2 cellular contexts compared by ENCODE assay signal in the genomic region with DNA sequence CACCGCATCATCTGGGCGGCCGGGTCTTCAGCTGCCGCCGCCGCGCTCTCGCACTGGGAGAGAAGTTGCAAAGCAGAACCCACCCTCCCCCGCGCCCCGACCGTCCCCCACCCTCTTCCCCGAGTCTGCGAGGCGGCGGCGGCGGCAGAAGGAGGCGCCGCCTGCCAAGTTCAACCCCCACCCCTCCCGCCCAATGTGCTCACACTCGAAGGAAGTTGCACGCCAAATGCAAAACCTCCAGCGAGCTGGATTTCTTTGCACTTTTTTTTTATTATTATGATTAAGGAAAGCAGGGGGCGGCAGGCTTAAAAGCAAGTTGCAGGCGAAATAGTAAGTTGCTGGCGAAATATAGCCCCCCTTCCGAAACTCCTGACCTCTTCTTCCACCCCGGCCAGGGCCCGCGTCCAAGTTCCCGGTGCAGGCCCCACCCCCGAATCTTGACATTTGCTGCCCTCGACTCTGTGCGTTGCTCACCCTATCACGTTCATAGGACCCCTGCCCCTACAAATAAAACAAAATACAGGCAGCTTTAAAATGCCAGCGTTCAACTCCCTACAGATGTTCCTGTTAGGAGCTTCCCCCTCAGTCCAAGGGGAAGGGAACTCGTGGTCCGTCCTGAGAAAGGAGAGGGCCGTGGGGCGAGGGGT.
TF ChIP-seq lines count a peak whose summit lies in the region.

No MANE protein-coding gene starts in this region.

TF ChIP-seq in IMR-90, 13 proteins besides CTCF, POLR2A, EP300 and RAD21 (continued from another document):
- TF ChIP-seq FOS (IDR thresholded peaks at IDR 0.05; ENCODE audit: low read depth, low read length): no peak
- 0 out of 2 replicates have a peak, but pooled peaks have one; percentile 1 for TF ChIP-seq CEBPB (IDR thresholded peaks at IDR 0.05; ENCODE audit: low read depth, low read length)

TF ChIP-seq in SK-N-SH treated with all-trans-retinoic acid at 6 μM for 48 hours, 23 proteins besides CTCF, POLR2A, EP300 and RAD21 (continued from another document):
- TF ChIP-seq, protein P1, sequence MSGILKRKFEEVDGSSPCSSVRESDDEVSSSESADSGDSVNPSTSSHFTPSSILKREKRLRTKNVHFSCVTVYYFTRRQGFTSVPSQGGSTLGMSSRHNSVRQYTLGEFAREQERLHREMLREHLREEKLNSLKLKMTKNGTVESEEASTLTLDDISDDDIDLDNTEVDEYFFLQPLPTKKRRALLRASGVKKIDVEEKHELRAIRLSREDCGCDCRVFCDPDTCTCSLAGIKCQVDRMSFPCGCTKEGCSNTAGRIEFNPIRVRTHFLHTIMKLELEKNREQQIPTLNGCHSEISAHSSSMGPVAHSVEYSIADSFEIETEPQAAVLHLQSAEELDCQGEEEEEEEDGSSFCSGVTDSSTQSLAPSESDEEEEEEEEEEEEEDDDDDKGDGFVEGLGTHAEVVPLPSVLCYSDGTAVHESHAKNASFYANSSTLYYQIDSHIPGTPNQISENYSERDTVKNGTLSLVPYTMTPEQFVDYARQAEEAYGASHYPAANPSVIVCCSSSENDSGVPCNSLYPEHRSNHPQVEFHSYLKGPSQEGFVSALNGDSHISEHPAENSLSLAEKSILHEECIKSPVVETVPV (CRISPR knock-in tag; IDR thresholded peaks at IDR 0.05): no peak
- TF ChIP-seq ZNF70 (CRISPR knock-in tag; IDR thresholded peaks at IDR 0.05): no peak
- no peak for TF ChIP-seq OSR1 (CRISPR knock-in tag; IDR thresholded peaks at IDR 0.05)
- no peak for TF ChIP-seq BACH2 (CRISPR knock-in tag; IDR thresholded peaks at IDR 0.05; ENCODE audit: borderline replicate concordance)
- TF ChIP-seq, protein P2, sequence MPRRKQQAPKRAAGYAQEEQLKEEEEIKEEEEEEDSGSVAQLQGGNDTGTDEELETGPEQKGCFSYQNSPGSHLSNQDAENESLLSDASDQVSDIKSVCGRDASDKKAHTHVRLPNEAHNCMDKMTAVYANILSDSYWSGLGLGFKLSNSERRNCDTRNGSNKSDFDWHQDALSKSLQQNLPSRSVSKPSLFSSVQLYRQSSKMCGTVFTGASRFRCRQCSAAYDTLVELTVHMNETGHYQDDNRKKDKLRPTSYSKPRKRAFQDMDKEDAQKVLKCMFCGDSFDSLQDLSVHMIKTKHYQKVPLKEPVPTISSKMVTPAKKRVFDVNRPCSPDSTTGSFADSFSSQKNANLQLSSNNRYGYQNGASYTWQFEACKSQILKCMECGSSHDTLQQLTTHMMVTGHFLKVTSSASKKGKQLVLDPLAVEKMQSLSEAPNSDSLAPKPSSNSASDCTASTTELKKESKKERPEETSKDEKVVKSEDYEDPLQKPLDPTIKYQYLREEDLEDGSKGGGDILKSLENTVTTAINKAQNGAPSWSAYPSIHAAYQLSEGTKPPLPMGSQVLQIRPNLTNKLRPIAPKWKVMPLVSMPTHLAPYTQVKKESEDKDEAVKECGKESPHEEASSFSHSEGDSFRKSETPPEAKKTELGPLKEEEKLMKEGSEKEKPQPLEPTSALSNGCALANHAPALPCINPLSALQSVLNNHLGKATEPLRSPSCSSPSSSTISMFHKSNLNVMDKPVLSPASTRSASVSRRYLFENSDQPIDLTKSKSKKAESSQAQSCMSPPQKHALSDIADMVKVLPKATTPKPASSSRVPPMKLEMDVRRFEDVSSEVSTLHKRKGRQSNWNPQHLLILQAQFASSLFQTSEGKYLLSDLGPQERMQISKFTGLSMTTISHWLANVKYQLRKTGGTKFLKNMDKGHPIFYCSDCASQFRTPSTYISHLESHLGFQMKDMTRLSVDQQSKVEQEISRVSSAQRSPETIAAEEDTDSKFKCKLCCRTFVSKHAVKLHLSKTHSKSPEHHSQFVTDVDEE (CRISPR knock-in tag; IDR thresholded peaks at IDR 0.05): no peak
- TF ChIP-seq, protein P3, sequence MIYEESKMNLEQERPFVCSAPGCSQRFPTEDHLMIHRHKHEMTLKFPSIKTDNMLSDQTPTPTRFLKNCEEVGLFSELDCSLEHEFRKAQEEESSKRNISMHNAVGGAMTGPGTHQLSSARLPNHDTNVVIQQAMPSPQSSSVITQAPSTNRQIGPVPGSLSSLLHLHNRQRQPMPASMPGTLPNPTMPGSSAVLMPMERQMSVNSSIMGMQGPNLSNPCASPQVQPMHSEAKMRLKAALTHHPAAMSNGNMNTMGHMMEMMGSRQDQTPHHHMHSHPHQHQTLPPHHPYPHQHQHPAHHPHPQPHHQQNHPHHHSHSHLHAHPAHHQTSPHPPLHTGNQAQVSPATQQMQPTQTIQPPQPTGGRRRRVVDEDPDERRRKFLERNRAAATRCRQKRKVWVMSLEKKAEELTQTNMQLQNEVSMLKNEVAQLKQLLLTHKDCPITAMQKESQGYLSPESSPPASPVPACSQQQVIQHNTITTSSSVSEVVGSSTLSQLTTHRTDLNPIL (CRISPR knock-in tag; IDR thresholded peaks at IDR 0.05; ENCODE audit: low read depth): no peak
- TF ChIP-seq ZNF565 (CRISPR knock-in tag; conservative IDR thresholded peaks at IDR 0.05; ENCODE audit: low read depth): no peak
- TF ChIP-seq TCF4 (CRISPR knock-in tag; IDR thresholded peaks at IDR 0.05; ENCODE audit: borderline replicate concordance): no peak
- no peak for TF ChIP-seq GLIS3 (CRISPR knock-in tag; IDR thresholded peaks at IDR 0.05)
- TF ChIP-seq ESRRG (CRISPR knock-in tag; IDR thresholded peaks at IDR 0.05): no peak
- no peak for TF ChIP-seq ZFP30 (CRISPR knock-in tag; IDR thresholded peaks at IDR 0.05)
- TF ChIP-seq ISL1 (CRISPR knock-in tag; IDR thresholded peaks at IDR 0.05): no peak
- TF ChIP-seq ZNF8 (CRISPR knock-in tag; IDR thresholded peaks at IDR 0.05): no peak
- no peak for TF ChIP-seq TOX (CRISPR knock-in tag; IDR thresholded peaks at IDR 0.05; ENCODE audit: borderline replicate concordance)
- TF ChIP-seq ARNTL (CRISPR knock-in tag; IDR thresholded peaks at IDR 0.05; ENCODE audit: borderline replicate concordance, low read depth): no peak
